Comparison of ENCODE assay signal across 10 cellular contexts in the genomic region with DNA sequence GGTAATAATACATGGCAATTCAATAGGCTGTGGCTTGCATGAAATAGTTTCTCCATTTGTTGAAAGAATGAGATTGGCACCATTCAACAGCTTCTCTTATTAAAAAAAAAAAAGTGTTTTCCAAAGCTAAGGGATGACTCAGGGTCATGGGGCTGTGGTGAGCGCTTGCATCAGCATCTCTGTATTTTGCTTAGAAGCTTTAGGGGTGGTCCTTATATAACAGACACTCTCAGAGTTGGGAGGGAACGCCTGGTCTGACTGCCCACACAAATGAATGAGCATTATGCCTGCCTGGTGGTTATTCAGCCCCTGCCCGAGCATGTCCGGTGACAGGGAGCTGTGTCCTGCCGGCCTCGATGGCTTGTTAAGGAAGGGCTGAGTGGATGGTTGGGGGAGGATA.
A peak's percentile ranks its signal among the peaks of the same experiment; 100 is the strongest.
DNase-seq lines count a peak whose midpoint lies in the region; ATAC-seq and TF ChIP-seq lines count a peak whose summit lies in the region.
"Had no signal": no experiment of that assay in that cellular context is flagged by ENCODE, and none has a peak within 500 bp of the region (broad histone marks: within the 10 kb centered on the region; RNA-seq: fewer than 3 reads in every experiment).

No MANE protein-coding gene starts in this region.

- no peak overlapping the region for H3K4me3 Mint-ChIP-seq in endothelial cell (ENCODE audit: unreplicated experiment)
- H3K4me3 Mint-ChIP-seq: T-helper 17 cell had no signal

- peaks cover 37% of the 10 kb centered on the region for H3K4me1 ChIP-seq in ACC112 (ENCODE audit: control insufficient read depth, insufficient read depth, low read length, unreplicated experiment)

- no peaks in the 10 kb centered on the region for H3K36me3 Mint-ChIP-seq in endothelial cell (ENCODE audit: low read depth, unreplicated experiment)

- no peak overlapping the region; the same call in 1 of the 2 replicates for H3K4me3 ChIP-seq in ACC112 (ENCODE audit: low read depth, low read length)
- H3K4me3 ChIP-seq in astrocyte of the cerebellum (ENCODE audit: low read depth, low read length) = no peak overlapping the region

- DNase-seq in HS-5 (ENCODE audit: low read depth) = peak; percentile 79
- peak; percentile 91 for DNase-seq in astrocyte of the cerebellum (ENCODE audit: low read depth)
- peak; percentile 46 for DNase-seq in medulla oblongata (ENCODE audit: extremely low spot score)
- DNase-seq in endothelial cell (ENCODE audit: low spot score) = no peak
- no peak for DNase-seq in stimulated activated CD4-positive, alpha-beta T cell treated with anti-CD3 and anti-CD28 coated beads, Interleukin-4, amount 100 ng/mL, for 4 hours
- DNase-seq: KBM-7, T-helper 17 cell had no signal

- peak overlapping the region; percentile 55 for H2AFZ ChIP-seq in ACC112 (ENCODE audit: low read length, unreplicated experiment)

- no peaks in the 10 kb centered on the region for H3K9me3 Mint-ChIP-seq in endothelial cell (ENCODE audit: unreplicated experiment)

- peaks cover 8% of the 10 kb centered on the region for H3K27me3 Mint-ChIP-seq in endothelial cell (ENCODE audit: unreplicated experiment)

- H3K27ac ChIP-seq in ACC112 (ENCODE audit: low read depth, low read length) = peak overlapping the region; percentile 76

- H3K79me2 ChIP-seq in ACC112 (ENCODE audit: control insufficient read depth, insufficient read depth, low read length, unreplicated experiment) = no peaks in the 10 kb centered on the region

- H3K27me3 ChIP-seq in ACC112 (ENCODE audit: insufficient read depth, low read length) = no peaks in the 10 kb centered on the region

- in situ Hi-C loops in astrocyte of the cerebellum (cut with HindIII; ENCODE audit: low sequenced_read_pairs) = no loop called here

- H3K27ac Mint-ChIP-seq in endothelial cell (ENCODE audit: unreplicated experiment) = no peak overlapping the region
- H3K27ac Mint-ChIP-seq: T-helper 17 cell had no signal

- ATAC-seq in HG03442 (IDR thresholded peaks at IDR 0.05; ENCODE audit: unreplicated experiment) (no peak), GM19324 (IDR thresholded peaks at IDR 0.05; ENCODE audit: low FRiP score, unreplicated experiment) (no peak)
- ATAC-seq: T-helper 17 cell had no signal

- peaks cover 10% of the 10 kb centered on the region for H3K4me1 Mint-ChIP-seq in endothelial cell (ENCODE audit: unreplicated experiment)

- no peak for TF ChIP-seq CTCF in astrocyte of the cerebellum (IDR thresholded peaks at IDR 0.05; ENCODE audit: low read depth, low read length, missing control alignments)
- TF ChIP-seq CTCF in endothelial cell (IDR thresholded peaks at IDR 0.05; ENCODE audit: unreplicated experiment) = no peak

- H3K36me3 ChIP-seq in ACC112 (ENCODE audit: insufficient read depth, low read length) = no peaks in the 10 kb centered on the region

Comparison
In these comparisons a context has a peak if more than half of its experiments do, and no peak if none do; other contexts are left out.
1. DNase-seq: peak in HS-5 (single experiment), astrocyte of the cerebellum (single experiment) and medulla oblongata (single experiment); none in endothelial cell (single experiment) and stimulated activated CD4-positive, alpha-beta T cell treated with anti-CD3 and anti-CD28 coated beads, Interleukin-4, amount 100 ng/mL, for 4 hours (0 of 2).